Comparison of ENCODE assay signal across 11 cellular contexts in the genomic region with DNA sequence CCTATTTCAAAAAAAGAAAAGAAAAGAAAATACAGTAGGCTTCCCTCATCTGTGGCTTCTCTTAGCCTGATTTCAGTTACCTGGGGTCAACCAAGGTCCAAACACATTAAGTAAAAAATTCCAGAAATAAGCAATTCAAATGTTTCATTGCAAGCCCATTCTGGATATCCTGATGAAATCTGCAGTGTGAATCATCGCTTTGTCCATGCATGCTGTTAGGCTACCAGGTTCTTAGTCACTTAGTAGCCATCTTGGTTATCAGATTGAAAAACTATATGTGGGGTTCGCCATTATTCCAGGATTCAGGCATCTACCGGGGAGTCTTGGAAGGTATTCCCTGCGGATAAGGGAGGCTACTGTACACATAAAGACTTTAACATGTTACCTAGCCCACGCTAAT. TPM values are rescaled to one million over a fixed set of nuclear protein-coding genes. Genes with fewer than 3 reads are reported as not detected.
DNase-seq lines count a peak whose midpoint lies in the region; ATAC-seq and TF ChIP-seq lines count a peak whose summit lies in the region.
"Had no signal": no experiment of that assay in that cellular context is flagged by ENCODE, and none has a peak within 500 bp of the region (broad histone marks: within the 10 kb centered on the region; RNA-seq: fewer than 3 reads in every experiment).

No MANE protein-coding gene starts in this region.

- H4K20me1 ChIP-seq in Loucy (ENCODE audit: insufficient read depth, low read length, poor library complexity, severe bottlenecking) (no peaks in the 10 kb centered on the region), osteoblast (ENCODE audit: insufficient read depth, low read length) (peaks cover 6% of the 10 kb centered on the region)

- H3K36me3 ChIP-seq in Loucy (ENCODE audit: insufficient read depth, low read length) (no peaks in the 10 kb centered on the region), osteoblast (ENCODE audit: insufficient read depth, low read length) (no peaks in the 10 kb centered on the region)
- H3K36me3 ChIP-seq: esophagus muscularis mucosa had no signal

- H3K36me3 Mint-ChIP-seq in activated CD4-positive, alpha-beta T cell treated with anti-CD3 and anti-CD28 coated beads, Interleukin-2, amount 10 ng/mL, durations not matched to agents 7 days and 5 days (ENCODE audit: low read depth), result no peaks in the 10 kb centered on the region
- peaks cover 26% of the 10 kb centered on the region for H3K36me3 Mint-ChIP-seq in effector memory CD8-positive, alpha-beta T cell (ENCODE audit: insufficient read depth)

- no peak overlapping the region for H3K4me3 ChIP-seq in Loucy (ENCODE audit: low read length, poor library complexity, severe bottlenecking)
- H3K4me3 ChIP-seq in osteoblast (ENCODE audit: insufficient read depth, low read length), result no peak overlapping the region

- ATAC-seq in effector memory CD8-positive, alpha-beta T cell (replicated peaks), result no peak

- no peak overlapping the region for H3K27ac ChIP-seq in osteoblast (ENCODE audit: low read depth, low read length)

- H3K27me3 ChIP-seq in Loucy (ENCODE audit: insufficient read depth, low read length, poor library complexity, severe bottlenecking), result no peaks in the 10 kb centered on the region
- no peaks in the 10 kb centered on the region for H3K27me3 ChIP-seq in osteoblast (ENCODE audit: insufficient read depth, low read length)
- H3K27me3 ChIP-seq: esophagus muscularis mucosa had no signal

- peak overlapping the region; percentile 90 for H3K27ac Mint-ChIP-seq in activated CD4-positive, alpha-beta T cell treated with anti-CD3 and anti-CD28 coated beads, Interleukin-2, amount 10 ng/mL, durations not matched to agents 7 days and 5 days
- peak overlapping the region; percentile 90 for H3K27ac Mint-ChIP-seq in effector memory CD8-positive, alpha-beta T cell

- CTCF ChIA-PET in activated CD4-positive, alpha-beta T cell treated with anti-CD3 and anti-CD28 coated beads, Interleukin-2, amount 10 ng/mL, durations not matched to agents 7 days and 5 days (lab: Charles Lee), result interaction anchor here (0.7 kb wide), 1 partner anchor 19 kb away, joined by 4 read pairs; no protein-coding TSS in a partner anchor

- peaks cover 37% of the 10 kb centered on the region for H3K4me1 ChIP-seq in Loucy (ENCODE audit: insufficient read depth, low read length, poor library complexity, severe bottlenecking)
- H3K4me1 ChIP-seq in osteoblast (ENCODE audit: insufficient read depth, low read length), result peaks cover 17% of the 10 kb centered on the region

- no peak for TF ChIP-seq CTCF in Loucy (conservative IDR thresholded peaks at IDR 0.05; ENCODE audit: low read length)
- no peak for TF ChIP-seq CTCF in osteoblast (IDR thresholded peaks at IDR 0.05; ENCODE audit: extremely low read depth, low read depth, low read length)

- DNase-seq in activated CD4-positive, alpha-beta T cell treated with anti-CD3 and anti-CD28 coated beads, Interleukin-2, amount 10 ng/mL, durations not matched to agents 7 days and 5 days, result no peak
- no peak for DNase-seq in activated CD4-positive, alpha-beta T cell treated with anti-CD3 and anti-CD28 coated beads, Interleukin-2, amount 50 U/mL, for 48 hours
- no peak for DNase-seq in effector memory CD8-positive, alpha-beta T cell
- DNase-seq in osteoblast (ENCODE audit: insufficient read length, low spot score, missing footprints) (no peak), HK-2 (ENCODE audit: unreplicated experiment) (no peak), NCI-H2107 treated with DMSO at 0.1 percent for 48 hours (lab: John Stamatoyannopoulos, UW; ENCODE audit: unreplicated experiment) (no peak), NCI-H446 (lab: John Stamatoyannopoulos, UW) (no peak)
- DNase-seq: NCI-H1417 treated with DMSO at 0.1 percent for 48 hours, right cardiac atrium had no signal

- H3K79me2 ChIP-seq in Loucy (ENCODE audit: insufficient read depth, low read length), result peaks cover 39% of the 10 kb centered on the region
- H3K79me2 ChIP-seq in osteoblast (ENCODE audit: insufficient read depth, low read length), result peaks cover 40% of the 10 kb centered on the region

- no peaks in the 10 kb centered on the region for H3K9me3 Mint-ChIP-seq in activated CD4-positive, alpha-beta T cell treated with anti-CD3 and anti-CD28 coated beads, Interleukin-2, amount 10 ng/mL, durations not matched to agents 7 days and 5 days
- no peaks in the 10 kb centered on the region for H3K9me3 Mint-ChIP-seq in effector memory CD8-positive, alpha-beta T cell

- H3K4me1 Mint-ChIP-seq in activated CD4-positive, alpha-beta T cell treated with anti-CD3 and anti-CD28 coated beads, Interleukin-2, amount 10 ng/mL, durations not matched to agents 7 days and 5 days, result peaks cover 33% of the 10 kb centered on the region
- H3K4me1 Mint-ChIP-seq in effector memory CD8-positive, alpha-beta T cell (ENCODE audit: low read depth in 2 of 2), result peaks cover 19 to 24% of the 10 kb centered on the region in 2 donors

- H3K4me3 Mint-ChIP-seq in activated CD4-positive, alpha-beta T cell treated with anti-CD3 and anti-CD28 coated beads, Interleukin-2, amount 10 ng/mL, durations not matched to agents 7 days and 5 days, result no peak overlapping the region
- peak overlapping the region; percentile 81 to 84 for H3K4me3 Mint-ChIP-seq in effector memory CD8-positive, alpha-beta T cell

- H2AFZ ChIP-seq in Loucy (ENCODE audit: low read length) (peak overlapping the region; percentile 98; the same call in 1 of the 2 replicates), osteoblast (ENCODE audit: low read length) (peak overlapping the region; percentile 69)

- peaks cover 2% of the 10 kb centered on the region for H3K27me3 Mint-ChIP-seq in activated CD4-positive, alpha-beta T cell treated with anti-CD3 and anti-CD28 coated beads, Interleukin-2, amount 10 ng/mL, durations not matched to agents 7 days and 5 days
- no peaks in the 10 kb centered on the region for H3K27me3 Mint-ChIP-seq in effector memory CD8-positive, alpha-beta T cell

- no peak overlapping the region for H3K9ac ChIP-seq in Loucy (ENCODE audit: low read depth, low read length, poor library complexity, severe bottlenecking)

- H3K9me3 ChIP-seq in Loucy (ENCODE audit: insufficient read depth, low read depth, low read length) (no peaks in the 10 kb centered on the region), osteoblast (ENCODE audit: low read depth, low read length) (no peaks in the 10 kb centered on the region)
- H3K9me3 ChIP-seq: esophagus muscularis mucosa had no signal

- POLR2A ChIA-PET in activated CD4-positive, alpha-beta T cell treated with anti-CD3 and anti-CD28 coated beads, Interleukin-2, amount 10 ng/mL, durations not matched to agents 7 days and 5 days (lab: Charles Lee), result no interaction called here

- H3F3A ChIP-seq in Loucy (ENCODE audit: low read depth), result no peaks in the 10 kb centered on the region

- no peak overlapping the region for H3K4me2 ChIP-seq in Loucy (ENCODE audit: low read depth, low read length, poor library complexity, severe bottlenecking)
- no peak overlapping the region for H3K4me2 ChIP-seq in osteoblast (ENCODE audit: insufficient read depth, low read length)

- H3K9me2 ChIP-seq in Loucy (replicated peaks; ENCODE audit: low read depth, low read length), result no peaks in the 10 kb centered on the region

RNA-seq across cellular contexts. Expression of a gene that starts 1.0 kb away (rescaled TPM):
- total RNA-seq in activated CD4-positive, alpha-beta T cell treated with anti-CD3 and anti-CD28 coated beads, Interleukin-2, amount 10 ng/mL, durations not matched to agents 7 days and 5 days, result 10 to 100 TPM; 54.9 to 59.4 TPM
- total RNA-seq in osteoblast, result 75.7 and 85.8 TPM in 2 replicates
